Comparison of ENCODE assay signal across 11 cellular contexts in genomic region chr3:195153653-195154052, GRCh38.
DNase-seq lines count a peak whose midpoint lies in the region; TF ChIP-seq lines count a peak whose summit lies in the region.
"Had no signal": no experiment of that assay in that cellular context is flagged by ENCODE, and none has a peak within 500 bp of the region (broad histone marks: within the 10 kb centered on the region; RNA-seq: fewer than 3 reads in every experiment).

No MANE protein-coding gene starts in this region.

- H3F3A ChIP-seq in GM23248 (ENCODE audit: insufficient read depth), result peaks cover 12% of the 10 kb centered on the region

- H3K9ac ChIP-seq in fibroblast of lung (ENCODE audit: insufficient read depth, low read length) (peak overlapping the region; percentile 48), GM23248 (no peak overlapping the region)

- H3K4me2 ChIP-seq in OCI-LY7 (ENCODE audit: low read length), result no peak overlapping the region
- peak overlapping the region; percentile 58 for H3K4me2 ChIP-seq in fibroblast of lung (ENCODE audit: extremely low read depth, insufficient read depth, low read length)
- H3K4me2 ChIP-seq in osteoblast (ENCODE audit: insufficient read depth, low read length), result no peak overlapping the region
- H3K4me2 ChIP-seq in GM23248 (ENCODE audit: unreplicated experiment), result no peak overlapping the region

- peaks cover 5% of the 10 kb centered on the region for H3K36me3 ChIP-seq in A673 (ENCODE audit: insufficient read depth, low read length, poor library complexity, severe bottlenecking)
- peaks cover 7% of the 10 kb centered on the region; the same call in 1 of the 2 replicates for H3K36me3 ChIP-seq in OCI-LY7 (ENCODE audit: insufficient read depth, low read length)
- peaks cover 1% of the 10 kb centered on the region for H3K36me3 ChIP-seq in fibroblast of lung (ENCODE audit: control insufficient read depth, insufficient read depth, low read length)
- H3K36me3 ChIP-seq in osteoblast (ENCODE audit: insufficient read depth, low read length), result no peaks in the 10 kb centered on the region
- no peaks in the 10 kb centered on the region for H3K36me3 ChIP-seq in GM23248 (ENCODE audit: low read depth)
- H3K36me3 ChIP-seq: cardiac muscle cell, HAP-1 had no signal

- H3K27me3 ChIP-seq in A673 (replicated peaks; ENCODE audit: insufficient read depth, low read depth, low read length, poor library complexity) (no peaks in the 10 kb centered on the region), fibroblast of lung (ENCODE audit: control insufficient read depth, insufficient read depth, low read length) (no peaks in the 10 kb centered on the region), osteoblast (ENCODE audit: insufficient read depth, low read length) (no peaks in the 10 kb centered on the region), GM23248 (replicated peaks; ENCODE audit: insufficient read depth) (no peaks in the 10 kb centered on the region)
- H3K27me3 ChIP-seq: cardiac muscle cell had no signal

- no peaks in the 10 kb centered on the region for H4K20me1 ChIP-seq in OCI-LY7 (ENCODE audit: insufficient read depth, low read length)
- no peaks in the 10 kb centered on the region for H4K20me1 ChIP-seq in fibroblast of lung (ENCODE audit: control insufficient read depth, extremely low read depth, insufficient read depth, low read length)
- H4K20me1 ChIP-seq in osteoblast (ENCODE audit: insufficient read depth, low read length), result no peaks in the 10 kb centered on the region
- no peaks in the 10 kb centered on the region for H4K20me1 ChIP-seq in GM23248 (ENCODE audit: insufficient read depth)

- TF ChIP-seq CTCF in A673 (conservative IDR thresholded peaks at IDR 0.05; ENCODE audit: low read depth, low read length) (no peak), OCI-LY7 (conservative IDR thresholded peaks at IDR 0.05; ENCODE audit: low read length) (no peak), fibroblast of lung (conservative IDR thresholded peaks at IDR 0.05 in 1 of 2, IDR thresholded peaks at IDR 0.05 in 1 of 2; ENCODE audit: low read depth in 1 of 2, low read length in 2 of 2) (no peak), osteoblast (IDR thresholded peaks at IDR 0.05; ENCODE audit: extremely low read depth, low read depth, low read length) (no peak)

- in situ Hi-C loops in ACHN (cut with HindIII; ENCODE audit: low pct_ligation_motif_present, low pct_unique_long_range_greater_than_20kb, low sequenced_read_pairs) (no loop called here), GM23248 (cut with MboI) (no loop called here)

- H3K27ac ChIP-seq in A673 (ENCODE audit: low read depth, low read length, poor library complexity, severe bottlenecking), result peak overlapping the region; percentile 89
- peak overlapping the region; percentile 95 for H3K27ac ChIP-seq in OCI-LY7 (ENCODE audit: low read depth, low read length, poor library complexity, severe bottlenecking)
- H3K27ac ChIP-seq in fibroblast of lung (ENCODE audit: insufficient read depth, low read length), result peak overlapping the region; percentile 95
- peak overlapping the region; percentile 95 for H3K27ac ChIP-seq in osteoblast (ENCODE audit: low read depth, low read length)
- H3K27ac ChIP-seq in GM23248, result no peak overlapping the region
- H3K27ac ChIP-seq: cardiac muscle cell had no signal

- 0 out of 2 replicates have a peak, but pooled peaks cover 8% of the 10 kb centered on the region for H3K79me2 ChIP-seq in OCI-LY7 (ENCODE audit: insufficient read depth, low read depth, low read length)
- H3K79me2 ChIP-seq in fibroblast of lung (ENCODE audit: control insufficient read depth, insufficient read depth, low read length), result peaks cover 2% of the 10 kb centered on the region
- H3K79me2 ChIP-seq in osteoblast (ENCODE audit: insufficient read depth, low read length), result no peaks in the 10 kb centered on the region
- no peaks in the 10 kb centered on the region for H3K79me2 ChIP-seq in GM23248 (ENCODE audit: insufficient read depth)

- H3K4me1 ChIP-seq in A673 (ENCODE audit: insufficient read depth, low read length, poor library complexity, severe bottlenecking), result peaks cover 74% of the 10 kb centered on the region
- H3K4me1 ChIP-seq in OCI-LY7 (ENCODE audit: insufficient read depth, low read length, poor library complexity, severe bottlenecking), result peaks cover 78% of the 10 kb centered on the region
- peaks cover 54% of the 10 kb centered on the region for H3K4me1 ChIP-seq in fibroblast of lung (ENCODE audit: control insufficient read depth, extremely low read depth, insufficient read depth, low read length)
- H3K4me1 ChIP-seq in osteoblast (ENCODE audit: insufficient read depth, low read length), result peaks cover 53% of the 10 kb centered on the region
- peaks cover 27% of the 10 kb centered on the region for H3K4me1 ChIP-seq in GM23248 (ENCODE audit: insufficient read depth)
- H3K4me1 ChIP-seq: HAP-1 had no signal

- H3K4me3 ChIP-seq in A673 (ENCODE audit: low read depth, low read length, poor library complexity, severe bottlenecking) (no peak overlapping the region), OCI-LY7 (ENCODE audit: low read depth, low read length, poor library complexity, severe bottlenecking) (no peak overlapping the region), fibroblast of lung (replicated peaks in 1 of 4; ENCODE audit: control extremely low read depth in 1 of 4, insufficient read depth in 1 of 4, low read depth in 3 of 4, low read length in 4 of 4) (no peak overlapping the region), osteoblast (ENCODE audit: insufficient read depth, low read length) (no peak overlapping the region), GM23248 (no peak overlapping the region)
- H3K4me3 ChIP-seq: cardiac muscle cell, HAP-1 had no signal

- CTCF ChIA-PET in A673 (lab: Charles Lee) (interaction anchor here (0.7 kb wide), 1 partner anchor 471 kb away, joined by 3 read pairs; no protein-coding TSS in a partner anchor), OCI-LY7 (lab: Charles Lee; ENCODE audit: unreplicated experiment) (no interaction called here)

- no peak overlapping the region for H2AFZ ChIP-seq in OCI-LY7 (ENCODE audit: low read length)
- H2AFZ ChIP-seq in fibroblast of lung (ENCODE audit: low read length), result no peak overlapping the region
- no peak overlapping the region for H2AFZ ChIP-seq in osteoblast (ENCODE audit: low read length)
- H2AFZ ChIP-seq in GM23248, result no peak overlapping the region

- BruUV-seq in A673 (replicated peaks; lab: Mats Ljungman, UMichigan) (no TSS peak), OCI-LY7 (replicated peaks; lab: Mats Ljungman, UMichigan) (no TSS peak)

- POLR2A ChIA-PET in A673 (lab: Charles Lee; ENCODE audit: low non-redundant PET), result interaction anchor here (0.6 kb wide), 2 partner anchors 16 to 1081 kb away, joined by 3 read pairs; no protein-coding TSS in a partner anchor
- POLR2A ChIA-PET in OCI-LY7 (lab: Charles Lee), result interaction anchor here (1.1 to 1.5 kb wide), 2 partner anchors 21 to 137 kb away, joined by 3 read pairs; no protein-coding TSS in a partner anchor

- WGBS in GM23248 (ENCODE audit: low coverage in 1 of 2, low lambda C conversion rate in 2 of 2, missing lambda C conversion rate in 2 of 2), 2 experiments, result 93 to 95% methylated on average over 8 of the region's 8 CpGs

- DNase-seq in A673 (ENCODE audit: low spot score) (peak; percentile 43), OCI-LY7 (ENCODE audit: low spot score) (no peak), fibroblast of lung (ENCODE audit: low read depth in 2 of 2) (peak in 1 of 2 donors; percentile 46), osteoblast (ENCODE audit: insufficient read length, low spot score, missing footprints) (peak; percentile 65), ACHN (no peak), NCI-H2196 treated with DMSO at 0.1 percent for 48 hours (lab: John Stamatoyannopoulos, UW; ENCODE audit: unreplicated experiment) (no peak), GM23248 (no peak), kidney glomerular epithelial cell (lab: John Stamatoyannopoulos, UW) (no peak)
- DNase-seq: mammary epithelial cell had no signal

- no peaks in the 10 kb centered on the region for H3K9me2 ChIP-seq in OCI-LY7 (ENCODE audit: insufficient read depth, low read length)
- H3K9me2 ChIP-seq in GM23248 (ENCODE audit: insufficient read depth), result no peaks in the 10 kb centered on the region

- H3K9me3 ChIP-seq in A673 (ENCODE audit: low read depth, low read length, poor library complexity, severe bottlenecking), result no peaks in the 10 kb centered on the region
- H3K9me3 ChIP-seq in OCI-LY7 (ENCODE audit: low read length), result no peaks in the 10 kb centered on the region
- H3K9me3 ChIP-seq in fibroblast of lung (ENCODE audit: control insufficient read depth, insufficient read depth, low read depth, low read length), result no peaks in the 10 kb centered on the region
- no peaks in the 10 kb centered on the region for H3K9me3 ChIP-seq in osteoblast (ENCODE audit: low read depth, low read length)
- no peaks in the 10 kb centered on the region for H3K9me3 ChIP-seq in GM23248 (ENCODE audit: low read depth)
- H3K9me3 ChIP-seq: HAP-1 had no signal

- intact Hi-C loops in A673 (cut with micrococcal nuclease; ENCODE audit: unreplicated experiment), result loop anchor here (2.0 kb wide), 1 partner anchor 105 kb away; no protein-coding TSS in a partner anchor
- intact Hi-C loops in OCI-LY7 (cut with micrococcal nuclease; ENCODE audit: unreplicated experiment), result loop anchor here (10.0 kb wide), 1 partner anchor 669 kb away; the partner anchor contains the start of gene ATP13A3

Comparison
In these comparisons a context has a peak if more than half of its experiments do, and no peak if none do; other contexts are left out.
1. DNase-seq: peak in A673 (single experiment) and osteoblast (single experiment); none in OCI-LY7 (single experiment), ACHN (single experiment), NCI-H2196 treated with DMSO at 0.1 percent for 48 hours (single experiment), GM23248 (single experiment) and kidney glomerular epithelial cell (single experiment).